ENCODE assay signal across 9 cellular contexts in the genomic region with DNA sequence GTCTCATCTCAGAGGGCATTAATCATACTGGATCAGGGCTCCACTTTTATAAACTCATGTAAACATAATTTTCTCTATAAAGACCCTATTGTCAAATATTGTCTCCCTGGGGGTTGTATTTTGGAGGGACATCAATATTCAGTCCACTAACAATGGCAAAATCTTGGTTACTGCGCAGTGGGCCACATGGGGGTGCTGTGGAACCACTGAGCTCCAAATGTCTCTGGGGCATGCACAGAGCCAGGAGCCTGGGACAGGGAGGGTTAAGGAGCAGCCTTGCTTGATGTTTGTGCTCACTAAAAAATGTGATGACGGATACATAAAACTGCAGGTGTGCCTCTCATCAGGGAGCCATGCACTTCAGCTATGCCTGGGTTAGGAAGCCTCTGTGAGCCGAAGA.
DNase-seq lines count a peak whose midpoint lies in the region; ATAC-seq and TF ChIP-seq lines count a peak whose summit lies in the region.
"Had no signal": no experiment of that assay in that cellular context is flagged by ENCODE, and none has a peak within 500 bp of the region (broad histone marks: within the 10 kb centered on the region; RNA-seq: fewer than 3 reads in every experiment).

No MANE protein-coding gene starts in this region.

- H3K9ac ChIP-seq in DND-41 (ENCODE audit: low read depth, low read length), result no peak overlapping the region
- no peak overlapping the region for H3K9ac ChIP-seq in MM.1S (ENCODE audit: low read length)
- no peak overlapping the region for H3K9ac ChIP-seq in neural cell (ENCODE audit: low read length)

- H3K79me2 ChIP-seq in DND-41 (ENCODE audit: insufficient read depth, low read length) (no peaks in the 10 kb centered on the region), MM.1S (ENCODE audit: low read length) (no peaks in the 10 kb centered on the region), neural cell (replicated peaks; ENCODE audit: insufficient read depth, low read length) (no peaks in the 10 kb centered on the region)

- H3K27ac ChIP-seq in DND-41 (ENCODE audit: low read length) (no peak overlapping the region; the same call in 1 of the 2 replicates), MM.1S (ENCODE audit: low read length) (no peak overlapping the region), neural cell (ENCODE audit: low read length) (no peak overlapping the region)

- H3K4me2 ChIP-seq in DND-41 (ENCODE audit: insufficient read depth, low read length) (no peak overlapping the region), MM.1S (ENCODE audit: low read depth, low read length) (no peak overlapping the region), neural cell (ENCODE audit: low read length) (no peak overlapping the region)

- H3K27me3 ChIP-seq in DND-41 (ENCODE audit: insufficient read depth, low read length, poor library complexity) (no peaks in the 10 kb centered on the region), MM.1S (replicated peaks; ENCODE audit: insufficient read depth, low read length) (no peaks in the 10 kb centered on the region), neural cell (ENCODE audit: insufficient read depth, low read depth, low read length) (no peaks in the 10 kb centered on the region)

- no peaks in the 10 kb centered on the region for H3K9me2 ChIP-seq in MM.1S (replicated peaks; ENCODE audit: insufficient read depth, low read length)
- H3K9me2 ChIP-seq in neural cell (ENCODE audit: insufficient read depth, low read length), result no peaks in the 10 kb centered on the region

- ATAC-seq in DND-41 (ENCODE audit: insufficient read depth, low read depth), result peak; percentile 77
- ATAC-seq in GM19023 (IDR thresholded peaks at IDR 0.05; ENCODE audit: unreplicated experiment), result no peak
- ATAC-seq in HG02840 (IDR thresholded peaks at IDR 0.05; ENCODE audit: low FRiP score, unreplicated experiment), result no peak

- H3F3A ChIP-seq in MM.1S (ENCODE audit: insufficient read depth, low read length) (no peaks in the 10 kb centered on the region), neural cell (ENCODE audit: insufficient read depth, low read length, poor library complexity, severe bottlenecking) (no peaks in the 10 kb centered on the region)

- no peak for TF ChIP-seq RAD21 in neural cell (conservative IDR thresholded peaks at IDR 0.05)

- TF ChIP-seq CTCF in DND-41 (IDR thresholded peaks at IDR 0.05; ENCODE audit: borderline replicate concordance, extremely low read depth, low read length, poor library complexity, severe bottlenecking), result peak; percentile 75
- TF ChIP-seq CTCF in MM.1S (IDR thresholded peaks at IDR 0.05; ENCODE audit: low read length), result peak; percentile 60
- TF ChIP-seq CTCF in neural cell (IDR thresholded peaks at IDR 0.05; ENCODE audit: poor library complexity, severe bottlenecking), result peak; percentile 24

- H3K4me1 ChIP-seq in DND-41 (ENCODE audit: insufficient read depth, low read length), result peaks cover 36% of the 10 kb centered on the region
- no peaks in the 10 kb centered on the region for H3K4me1 ChIP-seq in MM.1S (ENCODE audit: low read length)

- H3K9me3 ChIP-seq in DND-41 (ENCODE audit: insufficient read depth, low read length, severe bottlenecking) (no peaks in the 10 kb centered on the region), MM.1S (replicated peaks; ENCODE audit: insufficient read depth, low read length) (no peaks in the 10 kb centered on the region), neural cell (ENCODE audit: low read length) (no peaks in the 10 kb centered on the region)

- H2AFZ ChIP-seq in DND-41 (ENCODE audit: low read depth, low read length) (no peak overlapping the region), MM.1S (ENCODE audit: low read length) (no peak overlapping the region), neural cell (ENCODE audit: low read depth, low read length) (no peak overlapping the region)

- H3K4me3 ChIP-seq in DND-41 (ENCODE audit: low read depth in 1 of 2, low read length in 2 of 2) (no peak overlapping the region), MM.1S (ENCODE audit: low read length) (no peak overlapping the region), neural cell (ENCODE audit: low read length) (no peak overlapping the region)

- H4K20me1 ChIP-seq in DND-41 (ENCODE audit: insufficient read depth, low read length) (no peaks in the 10 kb centered on the region), MM.1S (ENCODE audit: insufficient read depth, low read length) (no peaks in the 10 kb centered on the region), neural cell (ENCODE audit: insufficient read depth) (no peaks in the 10 kb centered on the region)

- H3K36me3 ChIP-seq in DND-41 (ENCODE audit: insufficient read depth, low read length) (no peaks in the 10 kb centered on the region), MM.1S (replicated peaks; ENCODE audit: insufficient read depth, low read length) (no peaks in the 10 kb centered on the region), neural cell (ENCODE audit: insufficient read depth, low read length) (no peaks in the 10 kb centered on the region)

- TF ChIP-seq EP300 in neural cell (conservative IDR thresholded peaks at IDR 0.05; ENCODE audit: poor library complexity, severe bottlenecking), result no peak

- peak; percentile 71 for DNase-seq in DND-41
- DNase-seq in MM.1S, result peak; percentile 31
- DNase-seq in activated T-helper 9 cell treated with anti-CD3 and anti-CD28 coated beads, Interleukin-2, amount 50 U/mL, for 16 hours (ENCODE audit: low read depth), result peak; percentile 16
- no peak for DNase-seq in NCI-H2081 treated with DMSO at 0.1 percent for 48 hours (lab: John Stamatoyannopoulos, UW)
- no peak for DNase-seq in COR-L47 (lab: John Stamatoyannopoulos, UW)
- DNase-seq: kidney had no signal

TF ChIP-seq in neural cell, 6 proteins besides CTCF, POLR2A, EP300 and RAD21:
- TF ChIP-seq EZH2 (IDR thresholded peaks at IDR 0.05; ENCODE audit: borderline replicate concordance, insufficient read depth, low read length, poor library complexity, severe bottlenecking) (no peak), SMC3 (conservative IDR thresholded peaks at IDR 0.05; ENCODE audit: poor library complexity) (no peak), TAF1 (IDR thresholded peaks at IDR 0.05; ENCODE audit: low read depth) (no peak), POLR2AphosphoS5 (IDR thresholded peaks at IDR 0.05) (no peak), MXI1 (conservative IDR thresholded peaks at IDR 0.05; ENCODE audit: poor library complexity, severe bottlenecking) (no peak)
- TF ChIP-seq, protein P1, sequence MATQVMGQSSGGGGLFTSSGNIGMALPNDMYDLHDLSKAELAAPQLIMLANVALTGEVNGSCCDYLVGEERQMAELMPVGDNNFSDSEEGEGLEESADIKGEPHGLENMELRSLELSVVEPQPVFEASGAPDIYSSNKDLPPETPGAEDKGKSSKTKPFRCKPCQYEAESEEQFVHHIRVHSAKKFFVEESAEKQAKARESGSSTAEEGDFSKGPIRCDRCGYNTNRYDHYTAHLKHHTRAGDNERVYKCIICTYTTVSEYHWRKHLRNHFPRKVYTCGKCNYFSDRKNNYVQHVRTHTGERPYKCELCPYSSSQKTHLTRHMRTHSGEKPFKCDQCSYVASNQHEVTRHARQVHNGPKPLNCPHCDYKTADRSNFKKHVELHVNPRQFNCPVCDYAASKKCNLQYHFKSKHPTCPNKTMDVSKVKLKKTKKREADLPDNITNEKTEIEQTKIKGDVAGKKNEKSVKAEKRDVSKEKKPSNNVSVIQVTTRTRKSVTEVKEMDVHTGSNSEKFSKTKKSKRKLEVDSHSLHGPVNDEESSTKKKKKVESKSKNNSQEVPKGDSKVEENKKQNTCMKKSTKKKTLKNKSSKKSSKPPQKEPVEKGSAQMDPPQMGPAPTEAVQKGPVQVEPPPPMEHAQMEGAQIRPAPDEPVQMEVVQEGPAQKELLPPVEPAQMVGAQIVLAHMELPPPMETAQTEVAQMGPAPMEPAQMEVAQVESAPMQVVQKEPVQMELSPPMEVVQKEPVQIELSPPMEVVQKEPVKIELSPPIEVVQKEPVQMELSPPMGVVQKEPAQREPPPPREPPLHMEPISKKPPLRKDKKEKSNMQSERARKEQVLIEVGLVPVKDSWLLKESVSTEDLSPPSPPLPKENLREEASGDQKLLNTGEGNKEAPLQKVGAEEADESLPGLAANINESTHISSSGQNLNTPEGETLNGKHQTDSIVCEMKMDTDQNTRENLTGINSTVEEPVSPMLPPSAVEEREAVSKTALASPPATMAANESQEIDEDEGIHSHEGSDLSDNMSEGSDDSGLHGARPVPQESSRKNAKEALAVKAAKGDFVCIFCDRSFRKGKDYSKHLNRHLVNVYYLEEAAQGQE (IDR thresholded peaks at IDR 0.05; ENCODE audit: borderline replicate concordance), result no peak

Comparison
In these comparisons a context has a peak if more than half of its experiments do, and no peak if none do; other contexts are left out.
1. DNase-seq: peak in DND-41 (single experiment), MM.1S (single experiment) and activated T-helper 9 cell treated with anti-CD3 and anti-CD28 coated beads, Interleukin-2, amount 50 U/mL, for 16 hours (single experiment); none in NCI-H2081 treated with DMSO at 0.1 percent for 48 hours (single experiment) and COR-L47 (single experiment).
2. CTCF ChIP-seq: peak in every context shown above with its lines; median percentile 75 in DND-41; 60 in MM.1S; 24 in neural cell.